Comparison of ENCODE assay signal across 10 cellular contexts in genomic region chr2:216634317-216635148, GRCh38. TPM values are rescaled to one million over a fixed set of nuclear protein-coding genes. Genes with fewer than 3 reads are reported as not detected.
DNase-seq lines count a peak whose midpoint lies in the region; ATAC-seq and FAIRE-seq lines count a peak whose summit lies in the region.
"Had no signal": no experiment of that assay in that cellular context is flagged by ENCODE, and none has a peak within 500 bp of the region (broad histone marks: within the 10 kb centered on the region; RNA-seq: fewer than 3 reads in every experiment).

No MANE protein-coding gene starts in this region.

- intact Hi-C loops in activated CD4-positive, alpha-beta T cell treated with anti-CD3 and anti-CD28 coated beads, Interleukin-2, amount 10 ng/mL, durations not matched to agents 24 days and 14 days (cut with micrococcal nuclease): no loop called here

- H3K27ac Mint-ChIP-seq in activated CD4-positive, alpha-beta T cell treated with anti-CD3 and anti-CD28 coated beads, Interleukin-2, amount 10 ng/mL, durations not matched to agents 24 days and 14 days: peak overlapping the region; percentile 75
- no peak overlapping the region for H3K27ac Mint-ChIP-seq in activated T-helper 17 cell treated with anti-CD3 and anti-CD28 coated beads, Interleukin-2, amount 50 U/mL, for 72 hours

- H3K9me3 Mint-ChIP-seq in activated CD4-positive, alpha-beta T cell treated with anti-CD3 and anti-CD28 coated beads, Interleukin-2, amount 10 ng/mL, durations not matched to agents 24 days and 14 days: no peaks in the 10 kb centered on the region
- H3K9me3 Mint-ChIP-seq in activated T-helper 17 cell treated with anti-CD3 and anti-CD28 coated beads, Interleukin-2, amount 50 U/mL, for 72 hours: no peaks in the 10 kb centered on the region

- H3K4me3 Mint-ChIP-seq in activated CD4-positive, alpha-beta T cell treated with anti-CD3 and anti-CD28 coated beads, Interleukin-2, amount 10 ng/mL, durations not matched to agents 24 days and 14 days: peak overlapping the region; percentile 95
- peak overlapping the region; percentile 48 for H3K4me3 Mint-ChIP-seq in activated T-helper 17 cell treated with anti-CD3 and anti-CD28 coated beads, Interleukin-2, amount 50 U/mL, for 72 hours

- peaks cover 19% of the 10 kb centered on the region for H3K4me1 ChIP-seq in thymus (ENCODE audit: control insufficient read depth, insufficient read depth, low read length)

- 5% methylated on average over 24 of the region's 24 CpGs for WGBS in thymus

- H3K4me3 ChIP-seq in thymus (ENCODE audit: low read length): peak overlapping the region; percentile 67

- H3K36me3 ChIP-seq in thymus (ENCODE audit: control insufficient read depth, insufficient read depth): no peaks in the 10 kb centered on the region

- no peak for DNase-seq in activated CD4-positive, alpha-beta T cell treated with anti-CD3 and anti-CD28 coated beads, Interleukin-2, amount 10 ng/mL, durations not matched to agents 24 days and 14 days
- no peak for DNase-seq in activated CD4-positive, alpha-beta T cell treated with anti-CD3 and anti-CD28 coated beads, Interleukin-2, amount 50 U/mL, for 48 hours
- DNase-seq in left kidney (ENCODE audit: low read depth, low spot score) (peak; percentile 75), urothelium cell line (ENCODE audit: low spot score) (no peak)
- DNase-seq: effector CD8-positive, alpha-beta T cell had no signal

- H3K27ac ChIP-seq in thymus (ENCODE audit: low read depth): no peak overlapping the region
- H3K27ac ChIP-seq: KMS-11 had no signal

- FAIRE-seq in urothelium cell line (lab: Jason Lieb, UNC): no peak

- peaks cover 61% of the 10 kb centered on the region for H3K27me3 Mint-ChIP-seq in activated CD4-positive, alpha-beta T cell treated with anti-CD3 and anti-CD28 coated beads, Interleukin-2, amount 10 ng/mL, durations not matched to agents 24 days and 14 days
- peaks cover 58% of the 10 kb centered on the region for H3K27me3 Mint-ChIP-seq in activated T-helper 17 cell treated with anti-CD3 and anti-CD28 coated beads, Interleukin-2, amount 50 U/mL, for 72 hours

- peaks cover 29% of the 10 kb centered on the region for H3K27me3 ChIP-seq in thymus (ENCODE audit: control insufficient read depth, insufficient read depth)

- H3K9me3 ChIP-seq in thymus (ENCODE audit: control insufficient read depth): no peaks in the 10 kb centered on the region

- no peak for ATAC-seq in activated T-helper 17 cell treated with anti-CD3 and anti-CD28 coated beads, Interleukin-2, amount 50 U/mL, for 72 hours (replicated peaks)
- ATAC-seq in HG03571 (IDR thresholded peaks at IDR 0.05; ENCODE audit: unreplicated experiment) (no peak), GM21390 (IDR thresholded peaks at IDR 0.05; ENCODE audit: unreplicated experiment) (no peak)

- peaks cover 29% of the 10 kb centered on the region for H3K4me1 Mint-ChIP-seq in activated CD4-positive, alpha-beta T cell treated with anti-CD3 and anti-CD28 coated beads, Interleukin-2, amount 10 ng/mL, durations not matched to agents 24 days and 14 days
- peaks cover 5% of the 10 kb centered on the region for H3K4me1 Mint-ChIP-seq in activated T-helper 17 cell treated with anti-CD3 and anti-CD28 coated beads, Interleukin-2, amount 50 U/mL, for 72 hours

- H3K36me3 Mint-ChIP-seq in activated CD4-positive, alpha-beta T cell treated with anti-CD3 and anti-CD28 coated beads, Interleukin-2, amount 10 ng/mL, durations not matched to agents 24 days and 14 days (ENCODE audit: low read depth): peaks cover 17% of the 10 kb centered on the region
- no peaks in the 10 kb centered on the region for H3K36me3 Mint-ChIP-seq in activated T-helper 17 cell treated with anti-CD3 and anti-CD28 coated beads, Interleukin-2, amount 50 U/mL, for 72 hours (ENCODE audit: low read depth)

RNA-seq across cellular contexts. Expression of gene IGFBP2, which starts 1.3 kb away (rescaled TPM):
- total RNA-seq in activated CD4-positive, alpha-beta T cell treated with anti-CD3 and anti-CD28 coated beads, Interleukin-2, amount 10 ng/mL, durations not matched to agents 24 days and 14 days: 33.5 and 42.4 TPM in 2 replicates
- total RNA-seq in activated T-helper 17 cell treated with anti-CD3 and anti-CD28 coated beads, Interleukin-2, amount 50 U/mL, for 72 hours: under 1 TPM in 1 of 2 donors, not detected in 1; 0.32 TPM
- polyA plus RNA-seq in thymus: 111 TPM

Comparison
In these comparisons a context has a peak if more than half of its experiments do, and no peak if none do; other contexts are left out.
1. RNA of gene IGFBP2, which starts 1.3 kb away (total RNA-seq): 33.5 to 42.4 TPM in activated CD4-positive, alpha-beta T cell treated with anti-CD3 and anti-CD28 coated beads, Interleukin-2, amount 10 ng/mL, durations not matched to agents 24 days and 14 days; 0.32 TPM in activated T-helper 17 cell treated with anti-CD3 and anti-CD28 coated beads, Interleukin-2, amount 50 U/mL, for 72 hours; every median in the first group is over 10 times any median in the second.